In genomic region chr5:173201636-173202265, GRCh38 we compare ENCODE assay signal across 13 cellular contexts. TPM values are rescaled to one million over a fixed set of nuclear protein-coding genes. Genes with fewer than 3 reads are reported as not detected.
A peak's percentile ranks its signal among the peaks of the same experiment; 100 is the strongest.
DNase-seq lines count a peak whose midpoint lies in the region; ATAC-seq and TF ChIP-seq lines count a peak whose summit lies in the region.
"Had no signal": no experiment of that assay in that cellular context is flagged by ENCODE, and none has a peak within 500 bp of the region (broad histone marks: within the 10 kb centered on the region; RNA-seq: fewer than 3 reads in every experiment).

No MANE protein-coding gene starts in this region.

- peaks cover 5% of the 10 kb centered on the region for H3K9me3 Mint-ChIP-seq in activated T-helper 2 cell treated with anti-CD3 and anti-CD28 coated beads, Interferon-gamma antibody, Interleukin-2, Interleukin-4, amounts not matched to agents 10 μg/mL and 5 μg/mL and 100 μg/mL, durations not matched to agents 14 hours and 24 hours and 36 hours

- H3K4me1 ChIP-seq in ACC112 (ENCODE audit: control insufficient read depth, insufficient read depth, low read length, unreplicated experiment) (peaks cover 10% of the 10 kb centered on the region), HEK293 (ENCODE audit: control insufficient read depth, insufficient read depth, low read length) (no peaks in the 10 kb centered on the region), adipocyte (ENCODE audit: control insufficient read depth, insufficient read depth, low read length) (peaks cover 6% of the 10 kb centered on the region)

- POLR2A ChIA-PET in HEK293 (lab: Yijun Ruan, JAX) = no interaction called here

- no peaks in the 10 kb centered on the region for H3K79me2 ChIP-seq in ACC112 (ENCODE audit: control insufficient read depth, insufficient read depth, low read length, unreplicated experiment)

- peak overlapping the region; percentile 64; the same call in 1 of the 2 replicates for H3K4me3 ChIP-seq in ACC112 (ENCODE audit: low read depth, low read length)
- no peak overlapping the region for H3K4me3 ChIP-seq in HEK293 (ENCODE audit: low read depth, low read length)
- H3K4me3 ChIP-seq in adipocyte (ENCODE audit: low read length) = no peak overlapping the region

- no peak overlapping the region for H3K27ac Mint-ChIP-seq in activated T-helper 2 cell treated with anti-CD3 and anti-CD28 coated beads, Interferon-gamma antibody, Interleukin-2, Interleukin-4, amounts not matched to agents 10 μg/mL and 5 μg/mL and 100 μg/mL, durations not matched to agents 14 hours and 24 hours and 36 hours
- H3K27ac Mint-ChIP-seq: activated naive CD8-positive, alpha-beta T cell treated with anti-CD3 and anti-CD28 coated beads, Interleukin-2, amount 10 ng/mL, durations not matched to agents 7 days and 5 days had no signal

- H3K9me3 ChIP-seq in HEK293 (ENCODE audit: control insufficient read depth, insufficient read depth, low read depth, low read length) (no peaks in the 10 kb centered on the region), adipocyte (ENCODE audit: control insufficient read depth, low read length) (peaks cover 20% of the 10 kb centered on the region)

- H3K4me3 Mint-ChIP-seq in activated T-helper 2 cell treated with anti-CD3 and anti-CD28 coated beads, Interferon-gamma antibody, Interleukin-2, Interleukin-4, amounts not matched to agents 10 μg/mL and 5 μg/mL and 100 μg/mL, durations not matched to agents 14 hours and 24 hours and 36 hours (ENCODE audit: low read depth) = no peak overlapping the region
- H3K4me3 Mint-ChIP-seq: activated naive CD8-positive, alpha-beta T cell treated with anti-CD3 and anti-CD28 coated beads, Interleukin-2, amount 10 ng/mL, durations not matched to agents 7 days and 5 days; CD14-positive monocyte had no signal

- H3K9ac ChIP-seq in adipocyte (ENCODE audit: low read length) = no peak overlapping the region

- CTCF ChIA-PET in HEK293 (lab: Yijun Ruan, JAX) = interaction anchor here (0.7 to 1.1 kb wide), 4 partner anchors 32 to 495 kb away, joined by 3 to 6 read pairs (median 4); no protein-coding TSS in a partner anchor

- H3K27me3 ChIP-seq in ACC112 (ENCODE audit: insufficient read depth, low read length) (peaks cover 21% of the 10 kb centered on the region), adipocyte (replicated peaks; ENCODE audit: control insufficient read depth, insufficient read depth, low read length) (peaks cover 21% of the 10 kb centered on the region)

- peaks cover 20% of the 10 kb centered on the region for H3K27me3 Mint-ChIP-seq in activated T-helper 2 cell treated with anti-CD3 and anti-CD28 coated beads, Interferon-gamma antibody, Interleukin-2, Interleukin-4, amounts not matched to agents 10 μg/mL and 5 μg/mL and 100 μg/mL, durations not matched to agents 14 hours and 24 hours and 36 hours (ENCODE audit: low read depth)

- no peak for ATAC-seq in HG03095 (IDR thresholded peaks at IDR 0.05; ENCODE audit: unreplicated experiment)

- H3K4me1 Mint-ChIP-seq in activated T-helper 2 cell treated with anti-CD3 and anti-CD28 coated beads, Interferon-gamma antibody, Interleukin-2, Interleukin-4, amounts not matched to agents 10 μg/mL and 5 μg/mL and 100 μg/mL, durations not matched to agents 14 hours and 24 hours and 36 hours (ENCODE audit: low read depth) = no peaks in the 10 kb centered on the region
- H3K4me1 Mint-ChIP-seq: activated naive CD8-positive, alpha-beta T cell treated with anti-CD3 and anti-CD28 coated beads, Interleukin-2, amount 10 ng/mL, durations not matched to agents 7 days and 5 days; CD14-positive monocyte had no signal

- no peaks in the 10 kb centered on the region for H3K36me3 ChIP-seq in ACC112 (ENCODE audit: insufficient read depth, low read length)
- H3K36me3 ChIP-seq in HEK293 (ENCODE audit: control insufficient read depth in 2 of 2, insufficient read depth in 1 of 2, low read length in 2 of 2) = no peaks in the 10 kb centered on the region
- no peaks in the 10 kb centered on the region for H3K36me3 ChIP-seq in adipocyte (ENCODE audit: control insufficient read depth, insufficient read depth, low read length, severe bottlenecking)

- DNase-seq in adipocyte (ENCODE audit: low read depth) (peak; percentile 73), iPS-NIHi7 (ENCODE audit: extremely low spot score) (peak; percentile 37), NCI-H510A treated with DMSO at 0.1 percent for 48 hours (lab: John Stamatoyannopoulos, UW) (no peak)
- no peak for DNase-seq in stimulated activated naive CD4-positive, alpha-beta T cell treated with Interleukin-2 at 50 U/mL for 16 hours (lab: John Stamatoyannopoulos, UW)
- no peak for DNase-seq in activated T-helper 2 cell treated with anti-CD3 and anti-CD28 coated beads, Interferon-gamma antibody, Interleukin-2, Interleukin-4, amounts not matched to agents 10 μg/mL and 5 μg/mL and 100 μg/mL, durations not matched to agents 14 hours and 24 hours and 36 hours (ENCODE audit: low spot score)
- DNase-seq: activated naive CD8-positive, alpha-beta T cell treated with anti-CD3 and anti-CD28 coated beads, Interleukin-2, amount 10 ng/mL, durations not matched to agents 7 days and 5 days; right cardiac atrium had no signal

- no peak for TF ChIP-seq CTCF in HEK293 (tag by site-specific recombination; IDR thresholded peaks at IDR 0.05)

- H3K27ac ChIP-seq in ACC112 (ENCODE audit: low read depth, low read length) (no peak overlapping the region), HEK293 (ENCODE audit: extremely low read depth, low read depth, low read length) (no peak overlapping the region)

- intact Hi-C loops in activated T-helper 2 cell treated with anti-CD3 and anti-CD28 coated beads, Interferon-gamma antibody, Interleukin-2, Interleukin-4, amounts not matched to agents 10 μg/mL and 5 μg/mL and 100 μg/mL, durations not matched to agents 14 hours and 24 hours and 36 hours (cut with micrococcal nuclease) = no loop called here

- peak overlapping the region; percentile 59 for H2AFZ ChIP-seq in ACC112 (ENCODE audit: low read length, unreplicated experiment)

- H3K36me3 Mint-ChIP-seq in activated T-helper 2 cell treated with anti-CD3 and anti-CD28 coated beads, Interferon-gamma antibody, Interleukin-2, Interleukin-4, amounts not matched to agents 10 μg/mL and 5 μg/mL and 100 μg/mL, durations not matched to agents 14 hours and 24 hours and 36 hours (ENCODE audit: low read depth) = no peaks in the 10 kb centered on the region
- H3K36me3 Mint-ChIP-seq: activated naive CD8-positive, alpha-beta T cell treated with anti-CD3 and anti-CD28 coated beads, Interleukin-2, amount 10 ng/mL, durations not matched to agents 7 days and 5 days; CD14-positive monocyte had no signal

TF ChIP-seq in HEK293, 187 proteins besides CTCF, POLR2A, EP300 and RAD21:
- TF ChIP-seq ZFP37 (tag by site-specific recombination; IDR thresholded peaks at IDR 0.05) (no peak), GLIS1 (tag by site-specific recombination; IDR thresholded peaks at IDR 0.05) (no peak), ZNF449 (tag by site-specific recombination; IDR thresholded peaks at IDR 0.05) (peak; percentile 62; the same call in 1 of the 2 replicates)

RNA-seq across cellular contexts. Expression of gene NKX2-5, which starts 33.3 kb away (rescaled TPM):
- not detected in 2 replicates for total RNA-seq in activated T-helper 2 cell treated with anti-CD3 and anti-CD28 coated beads, Interferon-gamma antibody, Interleukin-2, Interleukin-4, amounts not matched to agents 10 μg/mL and 5 μg/mL and 100 μg/mL, durations not matched to agents 14 hours and 24 hours and 36 hours
- total RNA-seq: activated naive CD8-positive, alpha-beta T cell treated with anti-CD3 and anti-CD28 coated beads, Interleukin-2, amount 10 ng/mL, durations not matched to agents 7 days and 5 days; lower leg skin; OCI-LY7 had no signal

RNA-seq across cellular contexts. Expression of gene BNIP1, which starts 57.4 kb away (rescaled TPM):
- 22.6 and 23.2 TPM in 2 replicates for total RNA-seq in activated T-helper 2 cell treated with anti-CD3 and anti-CD28 coated beads, Interferon-gamma antibody, Interleukin-2, Interleukin-4, amounts not matched to agents 10 μg/mL and 5 μg/mL and 100 μg/mL, durations not matched to agents 14 hours and 24 hours and 36 hours

Comparison
In these comparisons a context has a peak if more than half of its experiments do, and no peak if none do; other contexts are left out.
1. DNase-seq: peak in adipocyte (single experiment) and iPS-NIHi7 (single experiment); none in stimulated activated naive CD4-positive, alpha-beta T cell treated with Interleukin-2 at 50 U/mL for 16 hours (single experiment), NCI-H510A treated with DMSO at 0.1 percent for 48 hours (single experiment) and activated T-helper 2 cell treated with anti-CD3 and anti-CD28 coated beads, Interferon-gamma antibody, Interleukin-2, Interleukin-4, amounts not matched to agents 10 μg/mL and 5 μg/mL and 100 μg/mL, durations not matched to agents 14 hours and 24 hours and 36 hours (single experiment).